In the genomic region with DNA sequence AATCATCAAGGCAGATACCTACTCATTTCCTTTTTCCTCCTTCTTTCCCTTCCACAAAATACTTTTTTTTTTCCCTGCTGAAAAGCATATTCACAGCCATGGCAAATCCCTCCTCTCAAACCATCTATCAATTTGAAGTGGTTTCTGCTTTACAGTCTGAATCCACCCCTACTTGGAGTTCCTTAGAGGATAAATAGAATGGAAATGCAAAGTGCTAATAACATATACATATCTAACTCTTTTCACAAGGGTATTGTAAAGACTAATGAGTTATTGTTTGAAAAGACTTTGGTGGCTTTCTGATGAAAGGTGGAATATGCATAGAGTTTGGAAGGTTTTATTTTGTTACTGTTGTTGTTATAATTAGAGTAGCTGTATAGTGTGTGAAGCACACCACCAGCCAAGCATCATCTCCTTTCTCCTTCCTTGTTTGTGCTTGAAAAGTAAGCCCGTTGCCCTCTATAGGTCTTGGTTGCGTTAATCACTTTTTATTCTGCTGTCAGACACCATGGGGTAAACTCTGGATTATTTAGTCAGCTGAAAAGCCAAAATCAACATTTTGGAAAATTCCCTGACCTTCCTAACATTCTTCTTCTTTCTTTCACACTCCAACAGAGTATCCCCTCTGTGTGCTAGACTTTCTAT, we compare ENCODE assay signal across 19 cellular contexts.
A peak's percentile ranks its signal among the peaks of the same experiment; 100 is the strongest.
DNase-seq lines count a peak whose midpoint lies in the region; ATAC-seq and TF ChIP-seq lines count a peak whose summit lies in the region.
"Had no signal": no experiment of that assay in that cellular context is flagged by ENCODE, and none has a peak within 500 bp of the region (broad histone marks: within the 10 kb centered on the region; RNA-seq: fewer than 3 reads in every experiment).

No MANE protein-coding gene starts in this region.

- H3K79me2 ChIP-seq in smooth muscle cell (ENCODE audit: low read depth), result no peaks in the 10 kb centered on the region

- H2AFZ ChIP-seq in smooth muscle cell (ENCODE audit: low read depth), result peak overlapping the region; percentile 46

- no peaks in the 10 kb centered on the region for H3F3A ChIP-seq in smooth muscle cell (ENCODE audit: low read depth)

- H3K9ac ChIP-seq in smooth muscle cell (ENCODE audit: low read depth), result no peak overlapping the region
- H3K9ac ChIP-seq: BLaER1 treated with 17β-estradiol and CSF1 and Interleukin-3, amounts not matched to agents 10 nM and 100 nM had no signal

- H3K27ac ChIP-seq in smooth muscle cell (ENCODE audit: low read depth) (no peak overlapping the region), coronary artery (no peak overlapping the region)
- H3K27ac ChIP-seq: BLaER1 treated with 17β-estradiol and CSF1 and Interleukin-3, amounts not matched to agents 10 nM and 100 nM had no signal

- CTCF ChIA-PET in HEK293T (lab: Yijun Ruan, JAX) (no interaction called here), WTC11 (lab: Charles Lee) (no interaction called here)

- peak overlapping the region; percentile 55 for H3K27ac Mint-ChIP-seq in WTC11
- H3K27ac Mint-ChIP-seq: CD8-positive, alpha-beta T cell; IgD-negative memory B cell had no signal

- WGBS in smooth muscle cell (ENCODE audit: low lambda C conversion rate), result 66% methylated on average over 2 of the region's 2 CpGs

- no peaks in the 10 kb centered on the region for H4K20me1 ChIP-seq in smooth muscle cell (ENCODE audit: low read depth)
- H4K20me1 ChIP-seq: BLaER1 treated with 17β-estradiol and CSF1 and Interleukin-3, amounts not matched to agents 10 nM and 100 nM had no signal

- no peaks in the 10 kb centered on the region for H3K36me3 ChIP-seq in smooth muscle cell (ENCODE audit: low read depth)
- H3K36me3 ChIP-seq: BLaER1 treated with 17β-estradiol and CSF1 and Interleukin-3, amounts not matched to agents 10 nM and 100 nM; MG63 had no signal

- ATAC-seq in WTC11, result peak; percentile 65
- ATAC-seq in GM19455 (IDR thresholded peaks at IDR 0.05; ENCODE audit: unreplicated experiment), result no peak
- ATAC-seq: CD8-positive, alpha-beta T cell; Right ventricle myocardium inferior had no signal

- peaks cover 45% of the 10 kb centered on the region for H3K4me1 Mint-ChIP-seq in WTC11
- H3K4me1 Mint-ChIP-seq: IgD-negative memory B cell had no signal

- H3K9me3 ChIP-seq in smooth muscle cell (replicated peaks; ENCODE audit: low read depth), result no peaks in the 10 kb centered on the region
- H3K9me3 ChIP-seq: BLaER1 treated with 17β-estradiol and CSF1 and Interleukin-3, amounts not matched to agents 10 nM and 100 nM; MG63 had no signal

- no peaks in the 10 kb centered on the region for H3K9me3 Mint-ChIP-seq in WTC11

- H3K27me3 ChIP-seq in smooth muscle cell (ENCODE audit: low read depth), result no peaks in the 10 kb centered on the region
- H3K27me3 ChIP-seq: BLaER1 treated with 17β-estradiol and CSF1 and Interleukin-3, amounts not matched to agents 10 nM and 100 nM; MG63 had no signal

- DNase-seq in HEK293T (ENCODE audit: extremely low spot score), result no peak
- no peak for DNase-seq in WTC11 (ENCODE audit: low spot score)
- peak; percentile 79 for DNase-seq in left kidney (ENCODE audit: low read depth, low spot score)
- no peak for DNase-seq in smooth muscle cell (lab: John Stamatoyannopoulos, UW; ENCODE audit: unreplicated experiment)
- DNase-seq in coronary artery (ENCODE audit: low spot score), result no peak
- DNase-seq in DMS79 (lab: John Stamatoyannopoulos, UW), result no peak
- DNase-seq: CD8-positive, alpha-beta T cell; Karpas-422; MG63; NCI-H1048; NCI-H146; NCI-H2029 treated with DMSO at 0.1 percent for 48 hours; NCI-H446 treated with DMSO at 0.1 percent for 48 hours; NCI-H748 treated with DMSO at 0.1 percent for 48 hours; NK-92 treated with Interleukin-12 subunit alpha and Interleukin-12 subunit beta, amount 100 ng/mL, for 24 hours had no signal

- peak overlapping the region; percentile 36 for H3K4me3 Mint-ChIP-seq in WTC11
- H3K4me3 Mint-ChIP-seq: CD8-positive, alpha-beta T cell; IgD-negative memory B cell had no signal

- no peaks in the 10 kb centered on the region for H3K36me3 Mint-ChIP-seq in WTC11
- H3K36me3 Mint-ChIP-seq: CD8-positive, alpha-beta T cell; IgD-negative memory B cell had no signal

- no peak for TF ChIP-seq CTCF in WTC11 (IDR thresholded peaks at IDR 0.05)
- TF ChIP-seq CTCF in smooth muscle cell (IDR thresholded peaks at IDR 0.05; ENCODE audit: borderline replicate concordance, insufficient read depth, poor library complexity, severe bottlenecking), result no peak
- TF ChIP-seq CTCF in coronary artery (IDR thresholded peaks at IDR 0.05), result no peak

- peak overlapping the region; percentile 28 for H3K4me3 ChIP-seq in smooth muscle cell
- H3K4me3 ChIP-seq in coronary artery, result no peak overlapping the region
- H3K4me3 ChIP-seq: BLaER1 treated with 17β-estradiol and CSF1 and Interleukin-3, amounts not matched to agents 10 nM and 100 nM; MG63 had no signal

- no peaks in the 10 kb centered on the region for H3K27me3 Mint-ChIP-seq in WTC11 (ENCODE audit: low read depth)
- H3K27me3 Mint-ChIP-seq: IgD-negative memory B cell had no signal

- POLR2A ChIA-PET in HEK293T (lab: Yijun Ruan, JAX), result no interaction called here
- POLR2A ChIA-PET in WTC11 (lab: Charles Lee), result interaction anchor here (0.6 kb wide), 1 partner anchor 23 kb away, joined by 4 read pairs; no protein-coding TSS in a partner anchor

- peak overlapping the region; percentile 46 for H3K4me2 ChIP-seq in smooth muscle cell
- H3K4me2 ChIP-seq: BLaER1 treated with 17β-estradiol and CSF1 and Interleukin-3, amounts not matched to agents 10 nM and 100 nM had no signal

- peaks cover 3% of the 10 kb centered on the region for H3K4me1 ChIP-seq in smooth muscle cell (ENCODE audit: low read depth)
- H3K4me1 ChIP-seq: BLaER1 treated with 17β-estradiol and CSF1 and Interleukin-3, amounts not matched to agents 10 nM and 100 nM had no signal

TF ChIP-seq in HEK293T, 16 proteins besides CTCF, POLR2A, EP300 and RAD21:
- TF ChIP-seq FOXM1 (IDR thresholded peaks at IDR 0.05; ENCODE audit: borderline replicate concordance), result no peak
- TF ChIP-seq, protein P1, sequence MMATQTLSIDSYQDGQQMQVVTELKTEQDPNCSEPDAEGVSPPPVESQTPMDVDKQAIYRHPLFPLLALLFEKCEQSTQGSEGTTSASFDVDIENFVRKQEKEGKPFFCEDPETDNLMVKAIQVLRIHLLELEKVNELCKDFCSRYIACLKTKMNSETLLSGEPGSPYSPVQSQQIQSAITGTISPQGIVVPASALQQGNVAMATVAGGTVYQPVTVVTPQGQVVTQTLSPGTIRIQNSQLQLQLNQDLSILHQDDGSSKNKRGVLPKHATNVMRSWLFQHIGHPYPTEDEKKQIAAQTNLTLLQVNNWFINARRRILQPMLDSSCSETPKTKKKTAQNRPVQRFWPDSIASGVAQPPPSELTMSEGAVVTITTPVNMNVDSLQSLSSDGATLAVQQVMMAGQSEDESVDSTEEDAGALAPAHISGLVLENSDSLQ (IDR thresholded peaks at IDR 0.05), result peak; percentile 60
- TF ChIP-seq ARNT (IDR thresholded peaks at IDR 0.05), result no peak
- TF ChIP-seq FOXK2 (IDR thresholded peaks at IDR 0.05), result no peak
- no peak for TF ChIP-seq L3MBTL2 (conservative IDR thresholded peaks at IDR 0.05)
- no peak for TF ChIP-seq ELF4 (IDR thresholded peaks at IDR 0.05)
- TF ChIP-seq BHLHE40 (IDR thresholded peaks at IDR 0.05; ENCODE audit: borderline replicate concordance), result no peak

TF ChIP-seq in WTC11, 78 proteins besides CTCF, POLR2A, EP300 and RAD21 (continues in another document):
- TF ChIP-seq, protein P2, sequence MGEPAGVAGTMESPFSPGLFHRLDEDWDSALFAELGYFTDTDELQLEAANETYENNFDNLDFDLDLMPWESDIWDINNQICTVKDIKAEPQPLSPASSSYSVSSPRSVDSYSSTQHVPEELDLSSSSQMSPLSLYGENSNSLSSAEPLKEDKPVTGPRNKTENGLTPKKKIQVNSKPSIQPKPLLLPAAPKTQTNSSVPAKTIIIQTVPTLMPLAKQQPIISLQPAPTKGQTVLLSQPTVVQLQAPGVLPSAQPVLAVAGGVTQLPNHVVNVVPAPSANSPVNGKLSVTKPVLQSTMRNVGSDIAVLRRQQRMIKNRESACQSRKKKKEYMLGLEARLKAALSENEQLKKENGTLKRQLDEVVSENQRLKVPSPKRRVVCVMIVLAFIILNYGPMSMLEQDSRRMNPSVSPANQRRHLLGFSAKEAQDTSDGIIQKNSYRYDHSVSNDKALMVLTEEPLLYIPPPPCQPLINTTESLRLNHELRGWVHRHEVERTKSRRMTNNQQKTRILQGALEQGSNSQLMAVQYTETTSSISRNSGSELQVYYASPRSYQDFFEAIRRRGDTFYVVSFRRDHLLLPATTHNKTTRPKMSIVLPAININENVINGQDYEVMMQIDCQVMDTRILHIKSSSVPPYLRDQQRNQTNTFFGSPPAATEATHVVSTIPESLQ (CRISPR knock-in tag; IDR thresholded peaks at IDR 0.05), result no peak
- TF ChIP-seq OVOL2 (CRISPR knock-in tag; IDR thresholded peaks at IDR 0.05; ENCODE audit: borderline replicate concordance) (no peak), SP1 (CRISPR knock-in tag; conservative IDR thresholded peaks at IDR 0.05) (no peak), ZNF396 (CRISPR knock-in tag; IDR thresholded peaks at IDR 0.05; ENCODE audit: borderline replicate concordance) (no peak), ESRRA (CRISPR knock-in tag; IDR thresholded peaks at IDR 0.05; ENCODE audit: borderline replicate concordance) (no peak), HMGA2 (CRISPR knock-in tag; IDR thresholded peaks at IDR 0.05) (no peak), GTF2I (CRISPR knock-in tag; conservative IDR thresholded peaks at IDR 0.05) (no peak), JAZF1 (CRISPR knock-in tag; IDR thresholded peaks at IDR 0.05) (no peak)
- TF ChIP-seq, protein P3, sequence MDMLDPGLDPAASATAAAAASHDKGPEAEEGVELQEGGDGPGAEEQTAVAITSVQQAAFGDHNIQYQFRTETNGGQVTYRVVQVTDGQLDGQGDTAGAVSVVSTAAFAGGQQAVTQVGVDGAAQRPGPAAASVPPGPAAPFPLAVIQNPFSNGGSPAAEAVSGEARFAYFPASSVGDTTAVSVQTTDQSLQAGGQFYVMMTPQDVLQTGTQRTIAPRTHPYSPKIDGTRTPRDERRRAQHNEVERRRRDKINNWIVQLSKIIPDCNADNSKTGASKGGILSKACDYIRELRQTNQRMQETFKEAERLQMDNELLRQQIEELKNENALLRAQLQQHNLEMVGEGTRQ (CRISPR knock-in tag; IDR thresholded peaks at IDR 0.05), result no peak
